Comparison of ENCODE assay signal across 18 cellular contexts in the genomic region with DNA sequence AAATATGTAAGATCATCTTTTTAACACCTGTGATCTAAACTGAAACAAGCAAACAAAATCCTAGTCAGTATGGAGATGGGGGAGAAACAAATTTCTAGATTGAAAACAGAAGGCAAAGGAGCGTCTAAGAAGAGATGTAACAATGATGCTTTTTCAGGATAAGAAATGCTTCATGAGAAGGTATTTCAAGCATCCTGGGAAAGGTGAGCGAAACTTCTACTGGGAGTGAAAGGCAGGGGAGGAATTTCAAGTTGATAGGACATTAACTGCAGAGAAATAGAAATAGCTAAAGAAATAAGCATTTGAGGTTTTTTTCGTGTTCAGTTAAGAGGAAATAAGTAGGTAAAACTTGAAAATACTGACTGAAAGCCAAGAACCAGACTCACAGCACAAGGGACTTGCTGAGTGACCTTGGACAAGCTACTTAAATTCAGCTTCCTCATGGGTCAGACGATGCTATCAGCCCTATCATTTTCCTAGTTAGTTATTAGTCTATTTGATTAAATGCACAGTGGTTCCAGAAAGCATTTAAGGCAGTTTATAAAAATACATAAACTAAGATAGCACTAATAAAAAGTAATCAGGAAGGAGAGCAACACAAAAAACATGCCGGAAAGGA.
"Had no signal": no experiment of that assay in that cellular context is flagged by ENCODE, and none has a peak within 500 bp of the region (broad histone marks: within the 10 kb centered on the region; RNA-seq: fewer than 3 reads in every experiment).

No MANE protein-coding gene starts in this region.

- H3K27ac ChIP-seq: coronary artery, heart right ventricle, left ventricle myocardium inferior, prostate gland, upper lobe of left lung, WERI-Rb-1 had no signal

- H3K4me3 ChIP-seq: coronary artery, gastrocnemius medialis, heart right ventricle, left ventricle myocardium inferior, prostate gland, upper lobe of left lung had no signal

- H3K36me3 ChIP-seq: gastrocnemius medialis, heart right ventricle, left ventricle myocardium inferior, prostate gland, upper lobe of left lung, WERI-Rb-1 had no signal

- ATAC-seq: activated CD4-positive, alpha-beta T cell treated with anti-CD3 and anti-CD28 coated beads for 36 hours; activated CD8-positive, alpha-beta T cell treated with anti-CD3 and anti-CD28 coated beads for 36 hours; activated naive CD8-positive, alpha-beta T cell treated with anti-CD3 and anti-CD28 coated beads, Interleukin-2, amount 50 U/mL, for 24 hours; gastrocnemius medialis; heart right ventricle; sciatic nerve; stimulated activated naive B cell treated with anti-CD40 and anti-IgM and Interleukin-4, amounts not matched to agents 10 μg/mL and 1 μg/mL and 100 μg/mL, for 72 hours had no signal

- H3K4me1 ChIP-seq: left ventricle myocardium inferior, prostate gland, upper lobe of left lung had no signal

- DNase-seq: activated CD4-positive, alpha-beta T cell treated with anti-CD3 and anti-CD28 coated beads for 36 hours; activated CD8-positive, alpha-beta T cell treated with anti-CD3 and anti-CD28 coated beads for 36 hours; activated naive CD4-positive, alpha-beta T cell; activated naive CD8-positive, alpha-beta T cell treated with anti-CD3 and anti-CD28 coated beads, Interleukin-2, amount 50 U/mL, for 24 hours; caudate nucleus; effector CD8-positive, alpha-beta T cell; gastrocnemius medialis; heart right ventricle; left ventricle myocardium inferior; midbrain; stimulated activated CD4-positive, alpha-beta T cell treated with anti-CD3 and anti-CD28 coated beads, Interleukin-2, amount 100 ng/mL, for 24 hours; stimulated activated naive B cell treated with anti-CD40 and anti-IgM and Interleukin-4, amounts not matched to agents 10 μg/mL and 1 μg/mL and 100 μg/mL, for 72 hours; T-helper 1 cell; upper lobe of left lung; WERI-Rb-1 had no signal

- H3K27me3 ChIP-seq: gastrocnemius medialis, heart right ventricle, upper lobe of left lung had no signal

- H3K9me3 ChIP-seq: gastrocnemius medialis, heart right ventricle, left ventricle myocardium inferior, prostate gland, upper lobe of left lung had no signal
